Comparison of ENCODE assay signal across 8 cellular contexts in the genomic region with DNA sequence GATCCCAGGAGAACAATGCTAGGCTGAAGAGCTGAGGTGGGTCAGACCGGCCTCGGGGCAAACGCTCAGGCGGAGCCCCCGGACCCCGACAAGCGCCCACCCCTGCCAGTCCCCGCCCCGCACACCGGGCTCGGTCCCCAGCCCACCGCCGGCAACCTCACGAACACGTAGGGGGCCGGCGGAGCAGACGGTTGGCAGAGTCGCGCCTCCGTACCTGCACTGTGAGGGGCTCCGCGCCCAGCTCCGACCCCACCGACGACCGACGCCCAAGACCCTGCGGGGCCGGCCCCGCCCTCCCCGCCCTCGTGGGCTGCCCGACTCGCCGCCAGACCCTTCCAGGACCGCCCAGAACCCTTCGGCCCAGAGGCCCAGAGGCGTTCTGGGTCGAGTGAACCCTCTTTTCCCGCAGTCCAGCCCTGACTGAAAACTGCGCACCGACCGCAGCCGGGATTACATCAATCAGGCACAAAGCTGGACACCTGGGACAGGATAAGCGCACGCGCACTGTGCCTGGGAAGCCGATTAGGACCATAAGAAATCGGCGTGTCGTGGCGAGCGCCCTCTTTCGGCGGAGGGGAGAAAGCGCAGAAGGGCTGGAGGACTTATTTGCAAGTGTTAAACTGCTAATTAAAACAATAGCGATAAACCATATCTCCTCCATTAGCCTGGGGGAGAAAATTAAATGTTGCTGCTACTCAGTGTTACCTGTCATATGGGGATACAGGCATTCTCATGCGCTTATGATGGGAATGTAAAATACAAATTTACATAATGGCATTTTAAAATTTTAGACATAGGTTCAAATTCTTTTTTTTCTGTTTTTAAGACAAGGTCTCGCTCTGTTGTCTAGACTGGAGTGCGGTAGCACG. TPM values are rescaled to one million over a fixed set of nuclear protein-coding genes. Genes with fewer than 3 reads are reported as not detected.
A peak's percentile ranks its signal among the peaks of the same experiment; 100 is the strongest.
DNase-seq lines count a peak whose midpoint lies in the region; ATAC-seq and TF ChIP-seq lines count a peak whose summit lies in the region.

No MANE protein-coding gene starts in this region.

- CTCF ChIA-PET in A673 (lab: Charles Lee) (interaction anchor here (0.6 to 1.2 kb wide), 3 partner anchors 49 to 193 kb away, joined by 3 to 4 read pairs (median 3); no protein-coding TSS in a partner anchor), WTC11 (lab: Charles Lee) (interaction anchor here (0.7 to 3.3 kb wide), 38 partner anchors 9 to 563 kb away, joined by 3 to 36 read pairs (median 5); a partner anchor contains a TSS)

- H3K4me3 Mint-ChIP-seq in WTC11 = no peak overlapping the region; the same call in 1 of the 2 replicates

- peak; percentile 48 for ATAC-seq in GM18861 (IDR thresholded peaks at IDR 0.05; ENCODE audit: unreplicated experiment)
- ATAC-seq in HG03103 (IDR thresholded peaks at IDR 0.05; ENCODE audit: low read depth, unreplicated experiment) = peak; percentile 57
- peak; percentile 87 for ATAC-seq in WTC11

- H3K27ac ChIP-seq in A673 (ENCODE audit: low read depth, low read length, poor library complexity, severe bottlenecking) = peak overlapping the region; percentile 98

- no peaks in the 10 kb centered on the region; the same call in none of the 2 replicates for H3K27me3 Mint-ChIP-seq in WTC11 (ENCODE audit: low read depth)

- H3K9me3 ChIP-seq in A673 (ENCODE audit: low read depth, low read length, poor library complexity, severe bottlenecking) = no peaks in the 10 kb centered on the region

- H3K4me1 ChIP-seq in A673 (ENCODE audit: insufficient read depth, low read length, poor library complexity, severe bottlenecking) = peaks cover 16% of the 10 kb centered on the region

- H3K27me3 ChIP-seq in A673 (replicated peaks; ENCODE audit: insufficient read depth, low read depth, low read length, poor library complexity) = no peaks in the 10 kb centered on the region

- POLR2A ChIA-PET in A673 (lab: Charles Lee; ENCODE audit: low non-redundant PET) = interaction anchor here (0.7 kb wide), 1 partner anchor 109 kb away, joined by 3 read pairs; no protein-coding TSS in a partner anchor
- POLR2A ChIA-PET in WTC11 (lab: Charles Lee) = interaction anchor here (0.6 to 1.6 kb wide), 13 partner anchors 10 to 253 kb away, joined by 3 to 12 read pairs (median 4); a partner anchor contains a TSS

- TF ChIP-seq CTCF in A673 (conservative IDR thresholded peaks at IDR 0.05; ENCODE audit: low read depth, low read length) (peak; percentile 99), WTC11 (IDR thresholded peaks at IDR 0.05) (peak; percentile 92), cardiac fibroblast (IDR thresholded peaks at IDR 0.05; ENCODE audit: low read depth, low read length) (peak; percentile 98)

- H3K9me3 Mint-ChIP-seq in WTC11 = no peaks in the 10 kb centered on the region

- peak overlapping the region; percentile 84 for H3K4me3 ChIP-seq in A673 (ENCODE audit: low read depth, low read length, poor library complexity, severe bottlenecking)
- H3K4me3 ChIP-seq in cardiac fibroblast (replicated peaks in 1 of 2; ENCODE audit: low read depth in 2 of 2, low read length in 2 of 2) = peak overlapping the region; percentile 91 to 94

- no TSS peak for BruUV-seq in A673 (replicated peaks; lab: Mats Ljungman, UMichigan)

- H3K36me3 Mint-ChIP-seq in WTC11 = no peaks in the 10 kb centered on the region

- intact Hi-C loops in A673 (cut with micrococcal nuclease; ENCODE audit: unreplicated experiment) = no loop called here

- peak overlapping the region; percentile 99 for H3K27ac Mint-ChIP-seq in WTC11

- no peaks in the 10 kb centered on the region for H3K36me3 ChIP-seq in A673 (ENCODE audit: insufficient read depth, low read length, poor library complexity, severe bottlenecking)

- DNase-seq in A673 (ENCODE audit: low spot score) (peak; percentile 93), NCI-H2227 treated with DMSO at 0.1 percent for 48 hours (lab: John Stamatoyannopoulos, UW) (peak; percentile 92), WTC11 (ENCODE audit: low spot score) (peak; percentile 96), cardiac fibroblast (ENCODE audit: low read depth in 2 of 2) (peak; percentile 92 to 93), iris pigment epithelial cell (ENCODE audit: low read depth) (peak; percentile 79)
- DNase-seq in stimulated activated CD4-positive, alpha-beta T cell treated with anti-CD3 and anti-CD28 coated beads, Interleukin-12 subunit alpha, Interleukin-12 subunit beta, amount 100 ng/mL, for 4 hours = peak; percentile 96

- peaks cover 4% of the 10 kb centered on the region; the same call in 1 of the 2 replicates for H3K4me1 Mint-ChIP-seq in WTC11

TF ChIP-seq in WTC11, 78 proteins besides CTCF, POLR2A, EP300 and RAD21 (continues in another document):
- TF ChIP-seq, protein P1, sequence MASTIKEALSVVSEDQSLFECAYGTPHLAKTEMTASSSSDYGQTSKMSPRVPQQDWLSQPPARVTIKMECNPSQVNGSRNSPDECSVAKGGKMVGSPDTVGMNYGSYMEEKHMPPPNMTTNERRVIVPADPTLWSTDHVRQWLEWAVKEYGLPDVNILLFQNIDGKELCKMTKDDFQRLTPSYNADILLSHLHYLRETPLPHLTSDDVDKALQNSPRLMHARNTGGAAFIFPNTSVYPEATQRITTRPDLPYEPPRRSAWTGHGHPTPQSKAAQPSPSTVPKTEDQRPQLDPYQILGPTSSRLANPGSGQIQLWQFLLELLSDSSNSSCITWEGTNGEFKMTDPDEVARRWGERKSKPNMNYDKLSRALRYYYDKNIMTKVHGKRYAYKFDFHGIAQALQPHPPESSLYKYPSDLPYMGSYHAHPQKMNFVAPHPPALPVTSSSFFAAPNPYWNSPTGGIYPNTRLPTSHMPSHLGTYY (CRISPR knock-in tag; IDR thresholded peaks at IDR 0.05) = 0 out of 2 replicates have a peak, but pooled peaks have one; percentile 66
- TF ChIP-seq, protein P2, sequence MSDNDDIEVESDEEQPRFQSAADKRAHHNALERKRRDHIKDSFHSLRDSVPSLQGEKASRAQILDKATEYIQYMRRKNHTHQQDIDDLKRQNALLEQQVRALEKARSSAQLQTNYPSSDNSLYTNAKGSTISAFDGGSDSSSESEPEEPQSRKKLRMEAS (CRISPR knock-in tag; IDR thresholded peaks at IDR 0.05) = 0 out of 2 replicates have a peak, but pooled peaks have one; percentile 25
- TF ChIP-seq ZBTB21 (CRISPR knock-in tag; IDR thresholded peaks at IDR 0.05; ENCODE audit: borderline replicate concordance) (0 out of 2 replicates have a peak, but pooled peaks have one; percentile 35), NFE2L1 (CRISPR knock-in tag; IDR thresholded peaks at IDR 0.05) (no peak), ZNF121 (CRISPR knock-in tag; IDR thresholded peaks at IDR 0.05) (no peak), ATF1 (CRISPR knock-in tag; IDR thresholded peaks at IDR 0.05) (0 out of 2 replicates have a peak, but pooled peaks have one; percentile 41), ELF4 (CRISPR knock-in tag; IDR thresholded peaks at IDR 0.05; ENCODE audit: low read depth) (no peak), ZNF232 (CRISPR knock-in tag; IDR thresholded peaks at IDR 0.05) (no peak), ZNF138 (CRISPR knock-in tag; conservative IDR thresholded peaks at IDR 0.05) (0 out of 2 replicates have a peak, but pooled peaks have one; percentile 43), CBFB (CRISPR knock-in tag; IDR thresholded peaks at IDR 0.05; ENCODE audit: low read depth) (no peak), ZNF423 (CRISPR knock-in tag; IDR thresholded peaks at IDR 0.05) (no peak), FOXJ3 (CRISPR knock-in tag; IDR thresholded peaks at IDR 0.05; ENCODE audit: borderline replicate concordance) (no peak), ZNF396 (CRISPR knock-in tag; IDR thresholded peaks at IDR 0.05; ENCODE audit: borderline replicate concordance) (no peak)
- TF ChIP-seq, protein P3, sequence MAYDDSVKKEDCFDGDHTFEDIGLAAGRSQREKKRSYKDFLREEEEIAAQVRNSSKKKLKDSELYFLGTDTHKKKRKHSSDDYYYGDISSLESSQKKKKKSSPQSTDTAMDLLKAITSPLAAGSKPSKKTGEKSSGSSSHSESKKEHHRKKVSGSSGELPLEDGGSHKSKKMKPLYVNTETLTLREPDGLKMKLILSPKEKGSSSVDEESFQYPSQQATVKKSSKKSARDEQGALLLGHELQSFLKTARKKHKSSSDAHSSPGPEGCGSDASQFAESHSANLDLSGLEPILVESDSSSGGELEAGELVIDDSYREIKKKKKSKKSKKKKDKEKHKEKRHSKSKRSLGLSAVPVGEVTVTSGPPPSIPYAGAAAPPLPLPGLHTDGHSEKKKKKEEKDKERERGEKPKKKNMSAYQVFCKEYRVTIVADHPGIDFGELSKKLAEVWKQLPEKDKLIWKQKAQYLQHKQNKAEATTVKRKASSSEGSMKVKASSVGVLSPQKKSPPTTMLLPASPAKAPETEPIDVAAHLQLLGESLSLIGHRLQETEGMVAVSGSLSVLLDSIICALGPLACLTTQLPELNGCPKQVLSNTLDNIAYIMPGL (CRISPR knock-in tag; IDR thresholded peaks at IDR 0.05) = peak; percentile 78
- TF ChIP-seq, protein P4, sequence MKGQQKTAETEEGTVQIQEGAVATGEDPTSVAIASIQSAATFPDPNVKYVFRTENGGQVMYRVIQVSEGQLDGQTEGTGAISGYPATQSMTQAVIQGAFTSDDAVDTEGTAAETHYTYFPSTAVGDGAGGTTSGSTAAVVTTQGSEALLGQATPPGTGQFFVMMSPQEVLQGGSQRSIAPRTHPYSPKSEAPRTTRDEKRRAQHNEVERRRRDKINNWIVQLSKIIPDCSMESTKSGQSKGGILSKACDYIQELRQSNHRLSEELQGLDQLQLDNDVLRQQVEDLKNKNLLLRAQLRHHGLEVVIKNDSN (CRISPR knock-in tag; IDR thresholded peaks at IDR 0.05) = 0 out of 2 replicates have a peak, but pooled peaks have one; percentile 29
- TF ChIP-seq, protein P5, sequence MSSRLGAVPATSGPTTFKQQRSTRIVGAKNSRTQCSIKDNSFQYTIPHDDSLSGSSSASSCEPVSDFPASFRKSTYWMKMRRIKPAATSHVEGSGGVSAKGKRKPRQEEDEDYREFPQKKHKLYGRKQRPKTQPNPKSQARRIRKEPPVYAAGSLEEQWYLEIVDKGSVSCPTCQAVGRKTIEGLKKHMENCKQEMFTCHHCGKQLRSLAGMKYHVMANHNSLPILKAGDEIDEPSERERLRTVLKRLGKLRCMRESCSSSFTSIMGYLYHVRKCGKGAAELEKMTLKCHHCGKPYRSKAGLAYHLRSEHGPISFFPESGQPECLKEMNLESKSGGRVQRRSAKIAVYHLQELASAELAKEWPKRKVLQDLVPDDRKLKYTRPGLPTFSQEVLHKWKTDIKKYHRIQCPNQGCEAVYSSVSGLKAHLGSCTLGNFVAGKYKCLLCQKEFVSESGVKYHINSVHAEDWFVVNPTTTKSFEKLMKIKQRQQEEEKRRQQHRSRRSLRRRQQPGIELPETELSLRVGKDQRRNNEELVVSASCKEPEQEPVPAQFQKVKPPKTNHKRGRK (CRISPR knock-in tag; IDR thresholded peaks at IDR 0.05; ENCODE audit: borderline replicate concordance) = no peak

RNA-seq across cellular contexts. Expression of a gene that starts 11.7 kb away (rescaled TPM):
- total RNA-seq in A673 (2021) = 172 and 177 TPM in 2 replicates
- total RNA-seq in WTC11 (2021) = 165 to 179 TPM (median 168 TPM) in 3 replicates

RNA-seq across cellular contexts. Expression of a gene that starts 29.6 kb away (rescaled TPM):
- total RNA-seq in A673 (2021) (1.6 and 1.9 TPM in 2 replicates), WTC11 (2021) (2.9 to 3.6 TPM (median 3.3 TPM) in 3 replicates)

RNA-seq across cellular contexts. Expression of a gene that starts 29.7 kb away (rescaled TPM):
- 41.1 and 51.1 TPM in 2 replicates for total RNA-seq in A673 (2021)
- total RNA-seq in WTC11 (2021) = 55.2 to 95.7 TPM (median 89.3 TPM) in 3 replicates

RNA-seq across cellular contexts. Expression of a gene that starts 48.6 kb away (rescaled TPM):
- total RNA-seq in A673 (2021) (0.94 and 1.8 TPM in 2 replicates), WTC11 (2021) (0.62 to 1.8 TPM (median 1.2 TPM) in 3 replicates)

RNA-seq across cellular contexts. Expression of a gene that starts 49.9 kb away (rescaled TPM):
- total RNA-seq in A673 (2021) = 27.0 and 29.6 TPM in 2 replicates
- 66.6 to 80.1 TPM (median 67.7 TPM) in 3 replicates for total RNA-seq in WTC11 (2021)

Comparison
In these comparisons a context has a peak if more than half of its experiments do, and no peak if none do; other contexts are left out.
1. Peak in every context shown above with its lines: DNase-seq, ATAC-seq, H3K4me3 ChIP-seq and H3K27ac ChIP-seq.